ENCODE assay signal across 1 cellular context in the genomic region with DNA sequence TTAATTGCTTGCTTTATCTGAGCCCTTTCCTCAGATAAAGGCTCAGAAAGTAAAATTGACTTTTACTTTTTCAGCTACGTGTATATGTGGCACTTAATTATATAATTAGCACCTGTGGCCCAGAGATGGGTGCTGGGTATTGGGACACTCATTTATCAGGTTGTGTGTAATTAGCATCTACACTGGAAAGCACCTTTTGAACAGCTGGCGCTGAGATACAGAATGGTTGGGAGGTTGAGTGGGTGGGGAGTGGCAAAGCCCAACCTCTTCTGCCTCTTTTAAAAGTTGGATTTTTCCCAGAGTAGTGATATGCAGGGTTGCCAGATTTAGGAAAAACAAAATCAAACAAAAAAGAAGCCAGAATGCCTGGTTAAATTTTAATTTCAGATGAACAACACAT.
TF ChIP-seq lines count a peak whose summit lies in the region.

No MANE protein-coding gene starts in this region.

TF ChIP-seq in GM12878, 131 proteins besides CTCF, POLR2A, EP300 and RAD21 (continued from another document):
- TF ChIP-seq TCF12 (IDR thresholded peaks at IDR 0.05; ENCODE audit: low read depth, low read length) (peak; percentile 66; the same call in 1 of the 2 replicates), DPF2 (IDR thresholded peaks at IDR 0.05) (peak; percentile 36; the same call in 1 of the 2 replicates), TCF7 (IDR thresholded peaks at IDR 0.05; ENCODE audit: borderline replicate concordance) (no peak), BCL11A (IDR thresholded peaks at IDR 0.05; ENCODE audit: low read depth, low read length) (peak; percentile 41; the same call in 1 of the 2 replicates), BHLHE40 (IDR thresholded peaks at IDR 0.05; ENCODE audit: borderline replicate concordance in 1 of 2, low read depth in 2 of 2, low read length in 1 of 2) (no peak), NR2F1 (conservative IDR thresholded peaks at IDR 0.05) (0 out of 2 replicates have a peak, but pooled peaks have one; percentile 16)
